In genomic region chr3:34783881-34784280, GRCh38 we compare ENCODE assay signal across 28 cellular contexts.
DNase-seq lines count a peak whose midpoint lies in the region; TF ChIP-seq lines count a peak whose summit lies in the region.
"Had no signal": no experiment of that assay in that cellular context is flagged by ENCODE, and none has a peak within 500 bp of the region (broad histone marks: within the 10 kb centered on the region; RNA-seq: fewer than 3 reads in every experiment).

No MANE protein-coding gene starts in this region.

- no peaks in the 10 kb centered on the region for H3K4me1 Mint-ChIP-seq in activated naive CD8-positive, alpha-beta T cell treated with anti-CD3 and anti-CD28 coated beads for 36 hours
- H3K4me1 Mint-ChIP-seq: activated naive CD4-positive, alpha-beta T cell treated with anti-CD3 and anti-CD28 coated beads, Interleukin-2, amount 50 U/mL, for 24 hours; activated T-helper 17 cell treated with anti-CD3 and anti-CD28 coated beads, Interleukin-2, amount 50 U/mL, for 72 hours; neural crest cell had no signal

- H3K9me3 ChIP-seq in thyroid gland, result no peaks in the 10 kb centered on the region
- H3K9me3 ChIP-seq: Caco-2, right atrium auricular region, upper lobe of right lung had no signal

- H3K27ac Mint-ChIP-seq in activated naive CD8-positive, alpha-beta T cell treated with anti-CD3 and anti-CD28 coated beads for 36 hours, result no peak overlapping the region
- H3K27ac Mint-ChIP-seq: activated naive CD4-positive, alpha-beta T cell treated with anti-CD3 and anti-CD28 coated beads, Interleukin-2, amount 50 U/mL, for 24 hours; activated T-helper 17 cell treated with anti-CD3 and anti-CD28 coated beads, Interleukin-2, amount 50 U/mL, for 72 hours; GM23338; HFFc6; T-helper 2 cell treated with Interferon-gamma antibody and Interleukin-4, amounts not matched to agents 5 μg/mL and 100 μg/mL, for 36 hours; WTC11 had no signal

- no peaks in the 10 kb centered on the region for H3K36me3 Mint-ChIP-seq in activated naive CD8-positive, alpha-beta T cell treated with anti-CD3 and anti-CD28 coated beads for 36 hours
- H3K36me3 Mint-ChIP-seq: activated naive CD4-positive, alpha-beta T cell treated with anti-CD3 and anti-CD28 coated beads, Interleukin-2, amount 50 U/mL, for 24 hours; WTC11 had no signal

- H3K4me1 ChIP-seq in thyroid gland, result no peaks in the 10 kb centered on the region
- H3K4me1 ChIP-seq: Caco-2, right atrium auricular region, upper lobe of right lung had no signal

- no peak for TF ChIP-seq POLR2A in thyroid gland (IDR thresholded peaks at IDR 0.05)

- H3K27me3 ChIP-seq in thyroid gland, result no peaks in the 10 kb centered on the region
- H3K27me3 ChIP-seq: right atrium auricular region, upper lobe of right lung had no signal

- H3K27ac ChIP-seq in thyroid gland, result no peak overlapping the region
- H3K27ac ChIP-seq: right atrium auricular region, upper lobe of right lung had no signal

- no peak overlapping the region for H3K4me3 Mint-ChIP-seq in activated naive CD8-positive, alpha-beta T cell treated with anti-CD3 and anti-CD28 coated beads for 36 hours
- H3K4me3 Mint-ChIP-seq: activated naive CD4-positive, alpha-beta T cell treated with anti-CD3 and anti-CD28 coated beads, Interleukin-2, amount 50 U/mL, for 24 hours; activated T-helper 17 cell treated with anti-CD3 and anti-CD28 coated beads, Interleukin-2, amount 50 U/mL, for 72 hours; GM23338; HFFc6; neural crest cell; T-helper 2 cell treated with Interferon-gamma antibody and Interleukin-4, amounts not matched to agents 5 μg/mL and 100 μg/mL, for 36 hours; WTC11 had no signal

- no peak overlapping the region for H3K4me3 ChIP-seq in thyroid gland (replicated peaks in 1 of 3)
- H3K4me3 ChIP-seq: GM23338, right atrium auricular region, upper lobe of right lung had no signal

- no peaks in the 10 kb centered on the region for H3K27me3 Mint-ChIP-seq in activated naive CD8-positive, alpha-beta T cell treated with anti-CD3 and anti-CD28 coated beads for 36 hours
- H3K27me3 Mint-ChIP-seq: activated naive CD4-positive, alpha-beta T cell treated with anti-CD3 and anti-CD28 coated beads, Interleukin-2, amount 50 U/mL, for 24 hours; activated T-helper 17 cell treated with anti-CD3 and anti-CD28 coated beads, Interleukin-2, amount 50 U/mL, for 72 hours had no signal

- TF ChIP-seq CTCF in thyroid gland (IDR thresholded peaks at IDR 0.05), result no peak

- DNase-seq in CD1c-positive myeloid dendritic cell (ENCODE audit: extremely low spot score) (peak; percentile 44), NOMO-1 treated with DMSO at 0.1 percent for 48 hours (lab: John Stamatoyannopoulos, UW; ENCODE audit: unreplicated experiment) (peak; percentile 39), astrocyte of the hippocampus (ENCODE audit: low read depth, low spot score) (peak; percentile 32), iris pigment epithelial cell (ENCODE audit: low read depth) (peak; percentile 3), activated T-cell treated with anti-CD3 and anti-CD28 coated beads for 4 hours (no peak), thyroid gland (no peak), H4 (ENCODE audit: low spot score) (no peak)
- no peak for DNase-seq in activated naive CD8-positive, alpha-beta T cell treated with anti-CD3 and anti-CD28 coated beads for 36 hours
- DNase-seq: ACHN; anterior cingulate cortex; Caco-2; central memory CD4-positive, alpha-beta T cell; GDM1; HFFc6; IMR-90; mesenchymal stem cell; NCI-H2029; NCI-H526; RPMI8226; stimulated activated CD4-positive, alpha-beta T cell treated with anti-CD3 and anti-CD28 coated beads, Interleukin-2, amount 100 ng/mL, for 48 hours; upper lobe of right lung had no signal

- H3K36me3 ChIP-seq in thyroid gland, result no peaks in the 10 kb centered on the region
- H3K36me3 ChIP-seq: right atrium auricular region, upper lobe of right lung had no signal

- intact Hi-C loops in thyroid gland (cut with DNase I), result no loop called here

- no peaks in the 10 kb centered on the region for H3K9me3 Mint-ChIP-seq in activated naive CD8-positive, alpha-beta T cell treated with anti-CD3 and anti-CD28 coated beads for 36 hours
- H3K9me3 Mint-ChIP-seq: activated naive CD4-positive, alpha-beta T cell treated with anti-CD3 and anti-CD28 coated beads, Interleukin-2, amount 50 U/mL, for 24 hours; GM23338; T-helper 2 cell treated with Interferon-gamma antibody and Interleukin-4, amounts not matched to agents 5 μg/mL and 100 μg/mL, for 36 hours; WTC11 had no signal

Comparison
In these comparisons a context has a peak if more than half of its experiments do, and no peak if none do; other contexts are left out.
1. DNase-seq: peak in CD1c-positive myeloid dendritic cell (single experiment), NOMO-1 treated with DMSO at 0.1 percent for 48 hours (single experiment), astrocyte of the hippocampus (single experiment) and iris pigment epithelial cell (single experiment); none in activated T-cell treated with anti-CD3 and anti-CD28 coated beads for 4 hours (single experiment), thyroid gland (0 of 2), H4 (single experiment) and activated naive CD8-positive, alpha-beta T cell treated with anti-CD3 and anti-CD28 coated beads for 36 hours (single experiment).